16 cellular contexts compared by ENCODE assay signal in the genomic region with DNA sequence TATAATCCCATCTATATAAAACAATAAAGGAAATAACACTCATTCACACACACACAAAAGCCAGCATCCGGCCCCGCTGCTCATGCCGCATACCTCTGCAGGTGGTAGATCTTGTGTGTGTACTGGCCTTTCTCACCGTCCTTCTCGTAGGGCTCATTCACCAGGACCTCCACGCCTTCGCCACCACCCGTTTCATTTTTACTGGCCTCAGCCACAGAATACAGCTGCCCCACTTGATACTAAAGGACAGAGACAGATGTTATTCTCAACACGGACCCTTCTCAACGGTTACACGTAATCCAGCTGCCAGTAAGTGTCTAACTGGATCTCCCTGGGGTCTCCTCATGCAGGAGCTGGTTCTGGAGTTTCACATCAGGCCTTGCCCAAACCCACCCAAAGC. TPM values are rescaled to one million over a fixed set of nuclear protein-coding genes. Genes with fewer than 3 reads are reported as not detected.
A peak's percentile ranks its signal among the peaks of the same experiment; 100 is the strongest.
DNase-seq lines count a peak whose midpoint lies in the region; ATAC-seq, FAIRE-seq and TF ChIP-seq lines count a peak whose summit lies in the region.
"Had no signal": no experiment of that assay in that cellular context is flagged by ENCODE, and none has a peak within 500 bp of the region (broad histone marks: within the 10 kb centered on the region; RNA-seq: fewer than 3 reads in every experiment).

No MANE protein-coding gene starts in this region.

- H3K4ac ChIP-seq in H9 (ENCODE audit: low read depth, low read length) = no peak overlapping the region

- H3K23me2 ChIP-seq in H9 (ENCODE audit: insufficient read length, low read depth, low read length, poor library complexity, severe bottlenecking) = no peaks in the 10 kb centered on the region

- H3K27me3 ChIP-seq in lower lobe of right lung (ENCODE audit: low read depth) = no peaks in the 10 kb centered on the region
- H3K27me3 ChIP-seq in H9 (ENCODE audit: insufficient read depth, low read length) = no peaks in the 10 kb centered on the region

- no peaks in the 10 kb centered on the region for H3K27me3 Mint-ChIP-seq in stimulated activated memory B cell treated with anti-CD40 and anti-IgM and Interleukin-4, amounts not matched to agents 10 μg/mL and 1 μg/mL and 100 μg/mL, for 72 hours
- H3K27me3 Mint-ChIP-seq in H9 (ENCODE audit: low read depth) = no peaks in the 10 kb centered on the region
- H3K27me3 Mint-ChIP-seq: IgD-negative memory B cell had no signal

- H2BK20ac ChIP-seq in H9 (ENCODE audit: low read depth, low read length, poor library complexity, severe bottlenecking) = no peak overlapping the region

- no peak overlapping the region for H2BK12ac ChIP-seq in H9 (ENCODE audit: insufficient read length, low read depth, low read length)

- H3K4me3 ChIP-seq in lower lobe of right lung = no peak overlapping the region
- H3K4me3 ChIP-seq: A549, GM23248 had no signal

- no peak overlapping the region for H3T11ph ChIP-seq in H9 (ENCODE audit: low read length)

- CTCF ChIA-PET in GM10248 (lab: Yijun Ruan, JAX) = interaction anchor here (1.1 to 2.0 kb wide), 5 partner anchors 16 to 96 kb away, joined by 3 to 7 read pairs (median 4); a partner anchor contains a TSS

- no peak for ATAC-seq in lower lobe of right lung
- ATAC-seq in stimulated activated memory B cell treated with anti-CD40 and anti-IgM and Interleukin-4, amounts not matched to agents 10 μg/mL and 1 μg/mL and 100 μg/mL, for 72 hours = no peak
- no peak for ATAC-seq in HG03139 (IDR thresholded peaks at IDR 0.05; ENCODE audit: unreplicated experiment)
- ATAC-seq: A549 had no signal

- H3K9me3 Mint-ChIP-seq in stimulated activated memory B cell treated with anti-CD40 and anti-IgM and Interleukin-4, amounts not matched to agents 10 μg/mL and 1 μg/mL and 100 μg/mL, for 72 hours = no peaks in the 10 kb centered on the region
- no peaks in the 10 kb centered on the region for H3K9me3 Mint-ChIP-seq in H9
- H3K9me3 Mint-ChIP-seq: IgD-negative memory B cell had no signal

- TF ChIP-seq CTCF in GM10248 (IDR thresholded peaks at IDR 0.05; ENCODE audit: control extremely low read depth, extremely low read depth, low read depth, missing control alignments) (no peak), lower lobe of right lung (IDR thresholded peaks at IDR 0.05) (no peak), H9 (conservative IDR thresholded peaks at IDR 0.05) (no peak)

- no peak overlapping the region for H3K4me3 Mint-ChIP-seq in stimulated activated memory B cell treated with anti-CD40 and anti-IgM and Interleukin-4, amounts not matched to agents 10 μg/mL and 1 μg/mL and 100 μg/mL, for 72 hours
- H3K4me3 Mint-ChIP-seq in H9 = no peak overlapping the region; a peak in 1 of 5 replicates

- H3K36me3 ChIP-seq in lower lobe of right lung = peaks cover 68% of the 10 kb centered on the region

- H3K4me1 Mint-ChIP-seq in stimulated activated memory B cell treated with anti-CD40 and anti-IgM and Interleukin-4, amounts not matched to agents 10 μg/mL and 1 μg/mL and 100 μg/mL, for 72 hours = peaks cover 55% of the 10 kb centered on the region
- H3K4me1 Mint-ChIP-seq in H9 = peaks cover 0 to 13% of the 10 kb centered on the region in 2 experiments; a peak in 3 of 4 replicates

- no peaks in the 10 kb centered on the region for H4K20me1 ChIP-seq in H9 (ENCODE audit: control insufficient read depth, insufficient read depth, insufficient read length)

- H4K91ac ChIP-seq in H9 (ENCODE audit: insufficient read length, low read depth, low read length) = no peak overlapping the region

- no peak overlapping the region for H3K9ac ChIP-seq in H9 (ENCODE audit: extremely low read depth, insufficient read length, low read length)
- H3K9ac ChIP-seq: GM23248 had no signal

- no CpG with 5 or more reads among the region's 11 CpGs for WGBS in H9 (ENCODE audit: extremely low coverage, insufficient read length, low lambda C conversion rate)

- no peak overlapping the region for H2AFZ ChIP-seq in H9 (ENCODE audit: low read length)
- H2AFZ ChIP-seq: GM23248 had no signal

- H3K4me1 ChIP-seq in lower lobe of right lung (peaks cover 40% of the 10 kb centered on the region), H9 (ENCODE audit: insufficient read depth, low read length) (no peaks in the 10 kb centered on the region)
- H3K4me1 ChIP-seq: A549 had no signal

- H3K56ac ChIP-seq in H9 (ENCODE audit: insufficient read length, low read depth, low read length) = no peak overlapping the region

- no peak overlapping the region for H4K5ac ChIP-seq in H9 (ENCODE audit: insufficient read length, low read depth, low read length)

- H2BK5ac ChIP-seq in H9 (ENCODE audit: insufficient read length, low read length) = no peak overlapping the region

- H3K4me2 ChIP-seq in H9 (ENCODE audit: insufficient read depth, insufficient read length, low read length) = no peak overlapping the region
- H3K4me2 ChIP-seq: A549 had no signal

- DNase-seq in GM10248 (ENCODE audit: extremely low spot score) (peak; percentile 57), GM19239 (ENCODE audit: insufficient read length, low spot score) (peak; percentile 26), lower lobe of right lung (peak; percentile 15), COLO668 (lab: John Stamatoyannopoulos, UW; ENCODE audit: unreplicated experiment) (no peak), H9 (no peak)
- DNase-seq: Calu3, GM23248, NCI-H1417 treated with DMSO at 0.1 percent for 48 hours, NCI-H2029 treated with DMSO at 0.1 percent for 48 hours, NCI-H510A treated with DMSO at 0.1 percent for 48 hours, RPMI8226 had no signal

- no peak overlapping the region for H2BK120ac ChIP-seq in H9 (ENCODE audit: low read depth, low read length, poor library complexity, severe bottlenecking)

- H3K79me1 ChIP-seq in H9 (ENCODE audit: insufficient read depth, low read depth, low read length, poor library complexity, severe bottlenecking) = peaks cover 8% of the 10 kb centered on the region

- no peak for FAIRE-seq in GM19239 (lab: Jason Lieb, UNC)

- H3K36me3 Mint-ChIP-seq in stimulated activated memory B cell treated with anti-CD40 and anti-IgM and Interleukin-4, amounts not matched to agents 10 μg/mL and 1 μg/mL and 100 μg/mL, for 72 hours = peaks cover 56% of the 10 kb centered on the region
- H3K36me3 Mint-ChIP-seq in H9 (ENCODE audit: insufficient read depth in 1 of 3, low read depth in 3 of 3) = peaks cover 32 to 72% (median 53%) of the 10 kb centered on the region in 3 experiments; a peak in 6 of 7 replicates

- no peak overlapping the region for H2BK15ac ChIP-seq in H9 (ENCODE audit: low read depth, low read length)

- H3K9me3 ChIP-seq in lower lobe of right lung = no peaks in the 10 kb centered on the region
- H3K9me3 ChIP-seq in H9 (ENCODE audit: control insufficient read depth, low read depth, low read length) = no peaks in the 10 kb centered on the region
- H3K9me3 ChIP-seq: A549 had no signal

- POLR2A ChIA-PET in GM10248 (lab: Yijun Ruan, JAX) = no interaction called here

- no peak overlapping the region for H3K18ac ChIP-seq in H9 (ENCODE audit: insufficient read length, low read depth, low read length)

- intact Hi-C loops in lower lobe of right lung (cut with DNase I) = no loop called here

- H3K27ac ChIP-seq in lower lobe of right lung = no peak overlapping the region
- H3K27ac ChIP-seq in H9 (ENCODE audit: insufficient read length, low read depth, low read length) = no peak overlapping the region
- H3K27ac ChIP-seq: A549, C4-2B, GM23248 had no signal

- H3K27ac Mint-ChIP-seq in stimulated activated memory B cell treated with anti-CD40 and anti-IgM and Interleukin-4, amounts not matched to agents 10 μg/mL and 1 μg/mL and 100 μg/mL, for 72 hours = peak overlapping the region; percentile 31
- H3K27ac Mint-ChIP-seq in H9 = peak overlapping the region in 1 of 3 experiments; percentile 34; a peak in 1 of 7 replicates

- no peaks in the 10 kb centered on the region; the same call in 1 of the 2 replicates for H3K79me2 ChIP-seq in H9 (ENCODE audit: insufficient read depth, low read length)

- no peak overlapping the region for H2AK5ac ChIP-seq in H9 (ENCODE audit: insufficient read length, low read length)

- H4K8ac ChIP-seq in H9 (replicated peaks; ENCODE audit: insufficient read length, low read depth, low read length) = no peak overlapping the region

- no peak overlapping the region for H3K23ac ChIP-seq in H9 (ENCODE audit: insufficient read length, low read depth, low read length)

- no peak overlapping the region for H3K14ac ChIP-seq in H9 (ENCODE audit: insufficient read depth, low read length)

RNA-seq across cellular contexts. Expression of a gene that starts 9.7 kb away (rescaled TPM):
- total RNA-seq in lower lobe of right lung (71.3 TPM), H9 (2021) (68.9 and 74.2 TPM in 2 replicates)

RNA-seq across cellular contexts. Expression of a gene that starts 36.5 kb away (rescaled TPM):
- total RNA-seq in lower lobe of right lung = 57.9 TPM
- 28.1 and 29.4 TPM in 2 replicates for total RNA-seq in H9 (2021)

Comparison
In these comparisons a context has a peak if more than half of its experiments do, and no peak if none do; other contexts are left out.
1. DNase-seq: peak in GM10248 (single experiment), GM19239 (single experiment) and lower lobe of right lung (single experiment); none in COLO668 (single experiment) and H9 (single experiment).